1 cellular context compared by ENCODE assay signal in the genomic region with DNA sequence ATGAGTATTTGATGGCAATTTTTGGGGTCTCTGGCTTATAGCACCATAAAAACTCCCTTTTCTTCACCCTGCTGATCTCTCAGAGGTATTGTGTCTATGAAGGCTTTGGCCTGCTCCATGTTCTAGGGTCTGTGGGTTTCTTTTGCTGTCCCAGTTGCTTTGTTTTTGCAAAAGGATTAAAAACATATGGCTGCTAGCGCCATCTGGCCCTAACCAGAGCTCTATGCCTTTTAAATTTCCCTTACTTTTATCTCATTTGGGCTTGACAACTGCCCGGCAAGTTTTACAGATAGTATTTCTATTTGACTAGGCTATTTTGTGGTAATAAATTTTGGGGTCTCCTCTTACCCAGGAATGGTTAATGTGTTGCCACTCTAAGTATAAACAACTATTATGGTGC.
TF ChIP-seq lines count a peak whose summit lies in the region.

No MANE protein-coding gene starts in this region.

TF ChIP-seq in HepG2, 621 proteins besides CTCF, POLR2A, EP300 and RAD21:
- TF ChIP-seq KMT2A (CRISPR knock-in tag; IDR thresholded peaks at IDR 0.05) (no peak), POLR2AphosphoS2 (IDR thresholded peaks at IDR 0.05; ENCODE audit: low read depth, low read length) (no peak), HNF4G (IDR thresholded peaks at IDR 0.05; ENCODE audit: borderline replicate concordance, low read depth, low read length) (no peak), HNF4G (CRISPR knock-in tag; IDR thresholded peaks at IDR 0.05; ENCODE audit: borderline replicate concordance, low read depth) (no peak), MAF1 (CRISPR knock-in tag; IDR thresholded peaks at IDR 0.05; ENCODE audit: borderline replicate concordance) (no peak), THYN1 (CRISPR knock-in tag; IDR thresholded peaks at IDR 0.05; ENCODE audit: borderline replicate concordance, low read depth) (no peak), LCORL (IDR thresholded peaks at IDR 0.05) (no peak), LCORL (CRISPR knock-in tag; IDR thresholded peaks at IDR 0.05) (no peak), ZNF383 (CRISPR knock-in tag; IDR thresholded peaks at IDR 0.05; ENCODE audit: borderline replicate concordance) (no peak), ZNF501 (CRISPR knock-in tag; IDR thresholded peaks at IDR 0.05) (no peak), NFE2 (CRISPR knock-in tag; IDR thresholded peaks at IDR 0.05) (no peak), SIN3B (IDR thresholded peaks at IDR 0.05; ENCODE audit: low read length) (no peak), FOXJ3 (CRISPR knock-in tag; IDR thresholded peaks at IDR 0.05; ENCODE audit: borderline replicate concordance) (no peak), BORCS8-MEF2B (CRISPR knock-in tag; IDR thresholded peaks at IDR 0.05) (no peak), HMG20B (CRISPR knock-in tag; conservative IDR thresholded peaks at IDR 0.05) (no peak), HNRNPL (IDR thresholded peaks at IDR 0.05; ENCODE audit: low read depth, low read length) (no peak), MEIS2 (CRISPR knock-in tag; IDR thresholded peaks at IDR 0.05) (no peak)
- TF ChIP-seq, protein P1, sequence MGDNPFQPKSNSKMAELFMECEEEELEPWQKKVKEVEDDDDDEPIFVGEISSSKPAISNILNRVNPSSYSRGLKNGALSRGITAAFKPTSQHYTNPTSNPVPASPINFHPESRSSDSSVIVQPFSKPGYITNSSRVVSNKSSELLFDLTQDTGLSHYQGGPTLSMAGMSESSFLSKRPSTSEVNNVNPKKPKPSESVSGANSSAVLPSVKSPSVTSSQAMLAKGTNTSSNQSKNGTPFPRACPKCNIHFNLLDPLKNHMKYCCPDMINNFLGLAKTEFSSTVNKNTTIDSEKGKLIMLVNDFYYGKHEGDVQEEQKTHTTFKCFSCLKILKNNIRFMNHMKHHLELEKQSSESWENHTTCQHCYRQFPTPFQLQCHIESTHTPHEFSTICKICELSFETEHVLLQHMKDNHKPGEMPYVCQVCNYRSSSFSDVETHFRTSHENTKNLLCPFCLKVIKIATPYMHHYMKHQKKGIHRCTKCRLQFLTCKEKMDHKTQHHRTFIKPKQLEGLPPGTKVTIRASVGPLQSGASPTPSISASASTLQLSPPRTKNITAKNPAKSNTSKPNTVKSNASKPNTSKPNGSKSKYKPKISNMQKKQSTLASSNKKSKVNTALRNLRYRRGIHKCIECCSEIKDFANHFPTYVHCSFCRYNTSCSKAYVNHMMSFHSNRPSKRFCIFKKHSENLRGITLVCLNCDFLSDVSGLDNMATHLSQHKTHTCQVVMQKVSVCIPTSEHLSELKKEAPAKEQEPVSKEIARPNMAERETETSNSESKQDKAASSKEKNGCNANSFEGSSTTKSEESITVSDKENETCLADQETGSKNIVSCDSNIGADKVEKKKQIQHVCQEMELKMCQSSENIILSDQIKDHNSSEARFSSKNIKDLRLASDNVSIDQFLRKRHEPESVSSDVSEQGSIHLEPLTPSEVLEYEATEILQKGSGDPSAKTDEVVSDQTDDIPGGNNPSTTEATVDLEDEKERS (CRISPR knock-in tag; IDR thresholded peaks at IDR 0.05) = no peak
- TF ChIP-seq, protein P2, sequence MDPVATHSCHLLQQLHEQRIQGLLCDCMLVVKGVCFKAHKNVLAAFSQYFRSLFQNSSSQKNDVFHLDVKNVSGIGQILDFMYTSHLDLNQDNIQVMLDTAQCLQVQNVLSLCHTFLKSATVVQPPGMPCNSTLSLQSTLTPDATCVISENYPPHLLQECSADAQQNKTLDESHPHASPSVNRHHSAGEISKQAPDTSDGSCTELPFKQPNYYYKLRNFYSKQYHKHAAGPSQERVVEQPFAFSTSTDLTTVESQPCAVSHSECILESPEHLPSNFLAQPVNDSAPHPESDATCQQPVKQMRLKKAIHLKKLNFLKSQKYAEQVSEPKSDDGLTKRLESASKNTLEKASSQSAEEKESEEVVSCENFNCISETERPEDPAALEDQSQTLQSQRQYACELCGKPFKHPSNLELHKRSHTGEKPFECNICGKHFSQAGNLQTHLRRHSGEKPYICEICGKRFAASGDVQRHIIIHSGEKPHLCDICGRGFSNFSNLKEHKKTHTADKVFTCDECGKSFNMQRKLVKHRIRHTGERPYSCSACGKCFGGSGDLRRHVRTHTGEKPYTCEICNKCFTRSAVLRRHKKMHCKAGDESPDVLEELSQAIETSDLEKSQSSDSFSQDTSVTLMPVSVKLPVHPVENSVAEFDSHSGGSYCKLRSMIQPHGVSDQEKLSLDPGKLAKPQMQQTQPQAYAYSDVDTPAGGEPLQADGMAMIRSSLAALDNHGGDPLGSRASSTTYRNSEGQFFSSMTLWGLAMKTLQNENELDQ (CRISPR knock-in tag; IDR thresholded peaks at IDR 0.05; ENCODE audit: borderline replicate concordance) = no peak
- TF ChIP-seq, protein P3, sequence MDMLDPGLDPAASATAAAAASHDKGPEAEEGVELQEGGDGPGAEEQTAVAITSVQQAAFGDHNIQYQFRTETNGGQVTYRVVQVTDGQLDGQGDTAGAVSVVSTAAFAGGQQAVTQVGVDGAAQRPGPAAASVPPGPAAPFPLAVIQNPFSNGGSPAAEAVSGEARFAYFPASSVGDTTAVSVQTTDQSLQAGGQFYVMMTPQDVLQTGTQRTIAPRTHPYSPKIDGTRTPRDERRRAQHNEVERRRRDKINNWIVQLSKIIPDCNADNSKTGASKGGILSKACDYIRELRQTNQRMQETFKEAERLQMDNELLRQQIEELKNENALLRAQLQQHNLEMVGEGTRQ (IDR thresholded peaks at IDR 0.05; ENCODE audit: low read depth, low read length) = no peak
- TF ChIP-seq, protein P3 (CRISPR knock-in tag; IDR thresholded peaks at IDR 0.05; ENCODE audit: borderline replicate concordance) = no peak
- TF ChIP-seq, protein P4, sequence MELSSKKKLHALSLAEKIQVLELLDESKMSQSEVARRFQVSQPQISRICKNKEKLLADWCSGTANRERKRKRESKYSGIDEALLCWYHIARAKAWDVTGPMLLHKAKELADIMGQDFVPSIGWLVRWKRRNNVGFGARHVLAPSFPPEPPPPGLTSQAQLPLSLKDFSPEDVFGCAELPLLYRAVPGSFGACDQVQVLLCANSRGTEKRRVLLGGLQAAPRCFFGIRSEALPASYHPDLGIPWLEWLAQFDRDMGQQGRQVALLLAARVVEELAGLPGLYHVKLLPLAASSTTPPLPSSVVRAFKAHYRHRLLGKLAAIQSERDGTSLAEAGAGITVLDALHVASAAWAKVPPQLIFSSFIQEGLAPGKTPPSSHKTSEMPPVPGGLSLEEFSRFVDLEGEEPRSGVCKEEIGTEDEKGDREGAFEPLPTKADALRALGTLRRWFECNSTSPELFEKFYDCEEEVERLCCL (CRISPR knock-in tag; IDR thresholded peaks at IDR 0.05; ENCODE audit: borderline replicate concordance) = no peak
- TF ChIP-seq, protein P5, sequence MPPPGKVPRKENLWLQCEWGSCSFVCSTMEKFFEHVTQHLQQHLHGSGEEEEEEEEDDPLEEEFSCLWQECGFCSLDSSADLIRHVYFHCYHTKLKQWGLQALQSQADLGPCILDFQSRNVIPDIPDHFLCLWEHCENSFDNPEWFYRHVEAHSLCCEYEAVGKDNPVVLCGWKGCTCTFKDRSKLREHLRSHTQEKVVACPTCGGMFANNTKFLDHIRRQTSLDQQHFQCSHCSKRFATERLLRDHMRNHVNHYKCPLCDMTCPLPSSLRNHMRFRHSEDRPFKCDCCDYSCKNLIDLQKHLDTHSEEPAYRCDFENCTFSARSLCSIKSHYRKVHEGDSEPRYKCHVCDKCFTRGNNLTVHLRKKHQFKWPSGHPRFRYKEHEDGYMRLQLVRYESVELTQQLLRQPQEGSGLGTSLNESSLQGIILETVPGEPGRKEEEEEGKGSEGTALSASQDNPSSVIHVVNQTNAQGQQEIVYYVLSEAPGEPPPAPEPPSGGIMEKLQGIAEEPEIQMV (CRISPR knock-in tag; IDR thresholded peaks at IDR 0.05; ENCODE audit: low read depth) = no peak
TF ChIP-seq in HepG2: peak in this region for 0.
